10 cellular contexts compared by ENCODE assay signal in genomic region chr9:20043035-20043434, GRCh38.
DNase-seq lines count a peak whose midpoint lies in the region; ATAC-seq and TF ChIP-seq lines count a peak whose summit lies in the region.
"Had no signal": no experiment of that assay in that cellular context is flagged by ENCODE, and none has a peak within 500 bp of the region (broad histone marks: within the 10 kb centered on the region; RNA-seq: fewer than 3 reads in every experiment).

No MANE protein-coding gene starts in this region.

- intact Hi-C loops in mucosa of descending colon (cut with DNase I, micrococcal nuclease): no loop called here

- H3K27ac ChIP-seq in endodermal cell (ENCODE audit: low read depth, low read length): no peak overlapping the region
- H3K27ac ChIP-seq: SK-N-MC, vagina had no signal

- H3K9me3 ChIP-seq in mucosa of descending colon: no peaks in the 10 kb centered on the region
- no peaks in the 10 kb centered on the region for H3K9me3 ChIP-seq in endodermal cell (ENCODE audit: control insufficient read depth, low read length)
- H3K9me3 ChIP-seq: vagina had no signal

- H3K4me1 ChIP-seq in mucosa of descending colon (ENCODE audit: low read depth) (no peaks in the 10 kb centered on the region), endodermal cell (ENCODE audit: control insufficient read depth, insufficient read depth, low read length) (no peaks in the 10 kb centered on the region)
- H3K4me1 ChIP-seq: vagina had no signal

- no peak for DNase-seq in mucosa of descending colon
- DNase-seq in H4 (ENCODE audit: low spot score): no peak
- DNase-seq in endodermal cell: no peak
- no peak for DNase-seq in putamen (ENCODE audit: low spot score)

- H3K9me3 Mint-ChIP-seq in endodermal cell: no peaks in the 10 kb centered on the region

- ATAC-seq in GM18870 (IDR thresholded peaks at IDR 0.05; ENCODE audit: unreplicated experiment): peak; percentile 67
- peak; percentile 74 for ATAC-seq in GM21619 (IDR thresholded peaks at IDR 0.05; ENCODE audit: unreplicated experiment)
- ATAC-seq in HG03520 (IDR thresholded peaks at IDR 0.05; ENCODE audit: unreplicated experiment): peak; percentile 48
- peak; percentile 38 for ATAC-seq in mucosa of descending colon

- peaks cover 37% of the 10 kb centered on the region for H3K27me3 ChIP-seq in endodermal cell (ENCODE audit: control insufficient read depth, insufficient read depth, low read length, poor library complexity, severe bottlenecking)
- H3K27me3 ChIP-seq: vagina had no signal

- H3K4me1 Mint-ChIP-seq in endodermal cell: peaks cover 12% of the 10 kb centered on the region

- no peak overlapping the region for H3K4me3 ChIP-seq in mucosa of descending colon
- H3K4me3 ChIP-seq in endodermal cell (ENCODE audit: low read length): no peak overlapping the region
- H3K4me3 ChIP-seq: lung, SK-N-MC, vagina had no signal

- TF ChIP-seq CTCF in mucosa of descending colon (IDR thresholded peaks at IDR 0.05): no peak
- TF ChIP-seq CTCF in endodermal cell (conservative IDR thresholded peaks at IDR 0.05): no peak

- H3K36me3 ChIP-seq in mucosa of descending colon (ENCODE audit: low read depth) (no peaks in the 10 kb centered on the region), endodermal cell (ENCODE audit: control insufficient read depth, insufficient read depth, low read length) (no peaks in the 10 kb centered on the region)
- H3K36me3 ChIP-seq: vagina had no signal

- peaks cover 12% of the 10 kb centered on the region for H3K27me3 Mint-ChIP-seq in endodermal cell (ENCODE audit: insufficient read depth)

- no peak overlapping the region for H3K9ac ChIP-seq in endodermal cell (ENCODE audit: extremely low read depth, low read length, poor library complexity, severe bottlenecking)

- no peaks in the 10 kb centered on the region for H3K36me3 Mint-ChIP-seq in endodermal cell (ENCODE audit: low read depth)

- H3K4me3 Mint-ChIP-seq in endodermal cell: no peak overlapping the region

- WGBS in endodermal cell (ENCODE audit: insufficient coverage in 1 of 2, insufficient read length in 1 of 2), 2 experiments: 95 to 100% methylated on average over 2 to 3 of the region's 3 CpGs

- no peak overlapping the region for H3K27ac Mint-ChIP-seq in endodermal cell
